ENCODE assay signal across 9 cellular contexts in genomic region chr17:2595736-2596135, GRCh38. TPM values are rescaled to one million over a fixed set of nuclear protein-coding genes. Genes with fewer than 3 reads are reported as not detected.
DNase-seq lines count a peak whose midpoint lies in the region; ATAC-seq and TF ChIP-seq lines count a peak whose summit lies in the region.
"Had no signal": no experiment of that assay in that cellular context is flagged by ENCODE, and none has a peak within 500 bp of the region (broad histone marks: within the 10 kb centered on the region; RNA-seq: fewer than 3 reads in every experiment).

No MANE protein-coding gene starts in this region.

- peak overlapping the region; percentile 51 for H3K27ac Mint-ChIP-seq in activated CD4-positive, alpha-beta T cell treated with anti-CD3 and anti-CD28 coated beads for 36 hours
- no peak overlapping the region for H3K27ac Mint-ChIP-seq in WTC11

- POLR2A ChIA-PET in activated CD4-positive, alpha-beta T cell treated with anti-CD3 and anti-CD28 coated beads for 36 hours (lab: Charles Lee): no interaction called here
- POLR2A ChIA-PET in WTC11 (lab: Charles Lee) (no interaction called here), RWPE1 (lab: Yijun Ruan, JAX; ENCODE audit: low non-redundant PET) (interaction anchor here (0.6 kb wide), 1 partner anchor 27 kb away, joined by 3 read pairs; no protein-coding TSS in a partner anchor)

- no peak for TF ChIP-seq CTCF in WTC11 (IDR thresholded peaks at IDR 0.05)
- TF ChIP-seq CTCF in hepatocyte (IDR thresholded peaks at IDR 0.05; ENCODE audit: poor library complexity): no peak
- no peak for TF ChIP-seq CTCF in stomach (IDR thresholded peaks at IDR 0.05)
- TF ChIP-seq CTCF in RWPE1 (conservative IDR thresholded peaks at IDR 0.05; ENCODE audit: low read depth): no peak

- CTCF ChIA-PET in activated CD4-positive, alpha-beta T cell treated with anti-CD3 and anti-CD28 coated beads for 36 hours (lab: Charles Lee): interaction anchor here (0.6 kb wide), 1 partner anchor 68 kb away, joined by 3 read pairs; no protein-coding TSS in a partner anchor
- CTCF ChIA-PET in WTC11 (lab: Charles Lee): interaction anchor here (0.6 kb wide), 1 partner anchor 166 kb away, joined by 4 read pairs; no protein-coding TSS in a partner anchor
- CTCF ChIA-PET in RWPE1 (lab: Yijun Ruan, JAX): interaction anchor here (0.7 kb wide), 1 partner anchor 112 kb away, joined by 3 read pairs; no protein-coding TSS in a partner anchor

- peak overlapping the region; percentile 99 for H3K4me3 ChIP-seq in hepatocyte
- H3K4me3 ChIP-seq in stomach: peak overlapping the region; percentile 82 to 92 (median 91)

- TF ChIP-seq EP300 in stomach (IDR thresholded peaks at IDR 0.05): no peak

- H3K36me3 Mint-ChIP-seq in activated CD4-positive, alpha-beta T cell treated with anti-CD3 and anti-CD28 coated beads for 36 hours (ENCODE audit: low read depth): peaks cover 9% of the 10 kb centered on the region
- H3K36me3 Mint-ChIP-seq in WTC11: peaks cover 3% of the 10 kb centered on the region

- H3K27me3 ChIP-seq in hepatocyte (no peaks in the 10 kb centered on the region), stomach (no peaks in the 10 kb centered on the region)

- WGBS in hepatocyte (ENCODE audit: low lambda C conversion rate, missing lambda C conversion rate): 25% methylated on average over 4 of the region's 4 CpGs
- 5 to 13% (median 9%) methylated on average over 4 of the region's 4 CpGs for WGBS in stomach, 5 donors

- H2AFZ ChIP-seq in hepatocyte: no peak overlapping the region

- intact Hi-C loops in activated CD4-positive, alpha-beta T cell treated with anti-CD3 and anti-CD28 coated beads for 36 hours (cut with DNase I, micrococcal nuclease): no loop called here
- intact Hi-C loops in stomach (cut with DNase I; ENCODE audit: low total_unique reads): no loop called here

- H3K9me3 Mint-ChIP-seq in activated CD4-positive, alpha-beta T cell treated with anti-CD3 and anti-CD28 coated beads for 36 hours (ENCODE audit: low read depth): no peaks in the 10 kb centered on the region
- no peaks in the 10 kb centered on the region for H3K9me3 Mint-ChIP-seq in WTC11

- H3K9me3 ChIP-seq in hepatocyte (ENCODE audit: low read depth) (no peaks in the 10 kb centered on the region), stomach (no peaks in the 10 kb centered on the region)

- H4K20me1 ChIP-seq in hepatocyte (ENCODE audit: insufficient read depth, poor library complexity, severe bottlenecking): peaks cover 65% of the 10 kb centered on the region

- peaks cover 70% of the 10 kb centered on the region for H3K79me2 ChIP-seq in hepatocyte

- TF ChIP-seq POLR2A in stomach (IDR thresholded peaks at IDR 0.05): no peak

- H3K4me1 ChIP-seq in hepatocyte (ENCODE audit: insufficient read depth) (peaks cover 14% of the 10 kb centered on the region), stomach (peaks cover 27 to 72% (median 66%) of the 10 kb centered on the region in 4 donors)

- H3K4me2 ChIP-seq in hepatocyte: peak overlapping the region; percentile 92

- H3K4me1 Mint-ChIP-seq in activated CD4-positive, alpha-beta T cell treated with anti-CD3 and anti-CD28 coated beads for 36 hours: peaks cover 43% of the 10 kb centered on the region
- peaks cover 40% of the 10 kb centered on the region for H3K4me1 Mint-ChIP-seq in WTC11

- DNase-seq in activated CD4-positive, alpha-beta T cell treated with anti-CD3 and anti-CD28 coated beads for 36 hours: no peak
- no peak for DNase-seq in activated CD4-positive, alpha-beta T cell treated with anti-CD3 and anti-CD28 coated beads, Interleukin-2, amount 50 U/mL, for 1 hour
- DNase-seq in WTC11 (ENCODE audit: low spot score) (no peak), hepatocyte (ENCODE audit: low spot score) (no peak), stomach (no peak), RWPE1 (ENCODE audit: low spot score) (no peak), NCI-H524 treated with DMSO at 0.1 percent for 48 hours (lab: John Stamatoyannopoulos, UW) (no peak)
- DNase-seq: AML-193 had no signal

- no peak overlapping the region for H3K27ac ChIP-seq in hepatocyte
- peak overlapping the region in 2 of 5 donors; percentile 99 to 100 for H3K27ac ChIP-seq in stomach
- H3K27ac ChIP-seq in RWPE1: no peak overlapping the region

- H3K4me3 Mint-ChIP-seq in activated CD4-positive, alpha-beta T cell treated with anti-CD3 and anti-CD28 coated beads for 36 hours: peak overlapping the region; percentile 79
- peak overlapping the region; percentile 91 for H3K4me3 Mint-ChIP-seq in WTC11

- H3K36me3 ChIP-seq in hepatocyte (replicated peaks; ENCODE audit: insufficient read depth, low read depth) (no peaks in the 10 kb centered on the region), stomach (no peaks in the 10 kb centered on the region)

- H3K9me2 ChIP-seq in hepatocyte (replicated peaks; ENCODE audit: insufficient read depth): no peaks in the 10 kb centered on the region

- ATAC-seq in activated CD4-positive, alpha-beta T cell treated with anti-CD3 and anti-CD28 coated beads for 36 hours: no peak
- ATAC-seq in WTC11: no peak
- ATAC-seq in GM18502 (IDR thresholded peaks at IDR 0.05; ENCODE audit: poor library complexity, unreplicated experiment): no peak

- no peaks in the 10 kb centered on the region for H3K27me3 Mint-ChIP-seq in activated CD4-positive, alpha-beta T cell treated with anti-CD3 and anti-CD28 coated beads for 36 hours
- H3K27me3 Mint-ChIP-seq in WTC11 (ENCODE audit: low read depth): no peaks in the 10 kb centered on the region

TF ChIP-seq in WTC11, 78 proteins besides CTCF, POLR2A, EP300 and RAD21:
- TF ChIP-seq MXD4 (CRISPR knock-in tag; IDR thresholded peaks at IDR 0.05; ENCODE audit: borderline replicate concordance) (no peak), USF2 (CRISPR knock-in tag; IDR thresholded peaks at IDR 0.05) (no peak), EMX1 (CRISPR knock-in tag; IDR thresholded peaks at IDR 0.05) (no peak), ZSCAN18 (CRISPR knock-in tag; IDR thresholded peaks at IDR 0.05) (no peak), GRHL2 (CRISPR knock-in tag; IDR thresholded peaks at IDR 0.05; ENCODE audit: insufficient replicate concordance, severe bottlenecking) (no peak), MYBL2 (CRISPR knock-in tag; IDR thresholded peaks at IDR 0.05) (no peak)
TF ChIP-seq in WTC11: peak in this region for 0.

RNA-seq across cellular contexts. Expression of gene PAFAH1B1, which starts 2.3 kb away (rescaled TPM):
- total RNA-seq in activated CD4-positive, alpha-beta T cell treated with anti-CD3 and anti-CD28 coated beads for 36 hours: 100 to 1,000 TPM; 163 to 167 TPM
- total RNA-seq in WTC11 (2021): 113 to 115 TPM (median 114 TPM) in 3 replicates
- 91.8 and 98.5 TPM in 2 replicates for total RNA-seq in hepatocyte
- polyA plus RNA-seq in hepatocyte: 37.5 and 47.0 TPM in 2 replicates
- total RNA-seq in stomach: 100 to 1,000 TPM in 3 of 5 donors, 10 to 100 TPM in 2; 34.8 to 264 (median 170) TPM
- 10 to 100 TPM; 22.5 to 38.0 (median 28.4) TPM for polyA plus RNA-seq in stomach
